ENCODE assay signal across 1 cellular context in genomic region chr9:114287763-114288232, GRCh38.
TF ChIP-seq lines count a peak whose summit lies in the region.

No MANE protein-coding gene starts in this region.

TF ChIP-seq in GM23338, 12 proteins besides CTCF, POLR2A, EP300 and RAD21 (continued from another document):
- TF ChIP-seq, protein P1, sequence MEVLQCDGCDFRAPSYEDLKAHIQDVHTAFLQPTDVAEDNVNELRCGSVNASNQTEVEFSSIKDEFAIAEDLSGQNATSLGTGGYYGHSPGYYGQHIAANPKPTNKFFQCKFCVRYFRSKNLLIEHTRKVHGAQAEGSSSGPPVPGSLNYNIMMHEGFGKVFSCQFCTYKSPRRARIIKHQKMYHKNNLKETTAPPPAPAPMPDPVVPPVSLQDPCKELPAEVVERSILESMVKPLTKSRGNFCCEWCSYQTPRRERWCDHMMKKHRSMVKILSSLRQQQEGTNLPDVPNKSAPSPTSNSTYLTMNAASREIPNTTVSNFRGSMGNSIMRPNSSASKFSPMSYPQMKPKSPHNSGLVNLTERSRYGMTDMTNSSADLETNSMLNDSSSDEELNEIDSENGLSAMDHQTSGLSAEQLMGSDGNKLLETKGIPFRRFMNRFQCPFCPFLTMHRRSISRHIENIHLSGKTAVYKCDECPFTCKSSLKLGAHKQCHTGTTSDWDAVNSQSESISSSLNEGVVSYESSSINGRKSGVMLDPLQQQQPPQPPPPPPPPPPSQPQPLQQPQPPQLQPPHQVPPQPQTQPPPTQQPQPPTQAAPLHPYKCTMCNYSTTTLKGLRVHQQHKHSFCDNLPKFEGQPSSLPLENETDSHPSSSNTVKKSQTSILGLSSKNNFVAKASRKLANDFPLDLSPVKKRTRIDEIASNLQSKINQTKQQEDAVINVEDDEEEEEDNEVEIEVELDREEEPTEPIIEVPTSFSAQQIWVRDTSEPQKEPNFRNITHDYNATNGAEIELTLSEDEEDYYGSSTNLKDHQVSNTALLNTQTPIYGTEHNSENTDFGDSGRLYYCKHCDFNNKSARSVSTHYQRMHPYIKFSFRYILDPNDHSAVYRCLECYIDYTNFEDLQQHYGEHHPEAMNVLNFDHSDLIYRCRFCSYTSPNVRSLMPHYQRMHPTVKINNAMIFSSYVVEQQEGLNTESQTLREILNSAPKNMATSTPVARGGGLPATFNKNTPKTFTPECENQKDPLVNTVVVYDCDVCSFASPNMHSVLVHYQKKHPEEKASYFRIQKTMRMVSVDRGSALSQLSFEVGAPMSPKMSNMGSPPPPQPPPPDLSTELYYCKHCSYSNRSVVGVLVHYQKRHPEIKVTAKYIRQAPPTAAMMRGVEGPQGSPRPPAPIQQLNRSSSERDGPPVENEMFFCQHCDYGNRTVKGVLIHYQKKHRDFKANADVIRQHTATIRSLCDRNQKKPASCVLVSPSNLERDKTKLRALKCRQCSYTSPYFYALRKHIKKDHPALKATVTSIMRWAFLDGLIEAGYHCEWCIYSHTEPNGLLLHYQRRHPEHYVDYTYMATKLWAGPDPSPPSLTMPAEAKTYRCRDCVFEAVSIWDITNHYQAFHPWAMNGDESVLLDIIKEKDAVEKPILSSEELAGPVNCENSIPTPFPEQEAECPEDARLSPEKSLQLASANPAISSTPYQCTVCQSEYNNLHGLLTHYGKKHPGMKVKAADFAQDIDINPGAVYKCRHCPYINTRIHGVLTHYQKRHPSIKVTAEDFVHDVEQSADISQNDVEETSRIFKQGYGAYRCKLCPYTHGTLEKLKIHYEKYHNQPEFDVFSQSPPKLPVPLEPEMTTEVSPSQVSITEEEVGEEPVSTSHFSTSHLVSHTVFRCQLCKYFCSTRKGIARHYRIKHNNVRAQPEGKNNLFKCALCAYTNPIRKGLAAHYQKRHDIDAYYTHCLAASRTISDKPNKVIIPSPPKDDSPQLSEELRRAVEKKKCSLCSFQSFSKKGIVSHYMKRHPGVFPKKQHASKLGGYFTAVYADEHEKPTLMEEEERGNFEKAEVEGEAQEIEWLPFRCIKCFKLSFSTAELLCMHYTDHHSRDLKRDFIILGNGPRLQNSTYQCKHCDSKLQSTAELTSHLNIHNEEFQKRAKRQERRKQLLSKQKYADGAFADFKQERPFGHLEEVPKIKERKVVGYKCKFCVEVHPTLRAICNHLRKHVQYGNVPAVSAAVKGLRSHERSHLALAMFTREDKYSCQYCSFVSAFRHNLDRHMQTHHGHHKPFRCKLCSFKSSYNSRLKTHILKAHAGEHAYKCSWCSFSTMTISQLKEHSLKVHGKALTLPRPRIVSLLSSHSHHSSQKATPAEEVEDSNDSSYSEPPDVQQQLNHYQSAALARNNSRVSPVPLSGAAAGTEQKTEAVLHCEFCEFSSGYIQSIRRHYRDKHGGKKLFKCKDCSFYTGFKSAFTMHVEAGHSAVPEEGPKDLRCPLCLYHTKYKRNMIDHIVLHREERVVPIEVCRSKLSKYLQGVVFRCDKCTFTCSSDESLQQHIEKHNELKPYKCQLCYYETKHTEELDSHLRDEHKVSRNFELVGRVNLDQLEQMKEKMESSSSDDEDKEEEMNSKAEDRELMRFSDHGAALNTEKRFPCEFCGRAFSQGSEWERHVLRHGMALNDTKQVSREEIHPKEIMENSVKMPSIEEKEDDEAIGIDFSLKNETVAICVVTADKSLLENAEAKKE (CRISPR knock-in tag; IDR thresholded peaks at IDR 0.05), result no peak
- TF ChIP-seq CREB1 (CRISPR knock-in tag; IDR thresholded peaks at IDR 0.05; ENCODE audit: low read depth) (no peak), POLR2AphosphoS5 (IDR thresholded peaks at IDR 0.05; ENCODE audit: low read depth) (no peak), ZNF331 (CRISPR knock-in tag; IDR thresholded peaks at IDR 0.05; ENCODE audit: low read depth) (no peak), NANOG (IDR thresholded peaks at IDR 0.05; ENCODE audit: borderline replicate concordance) (no peak), JUNB (IDR thresholded peaks at IDR 0.05; ENCODE audit: unreplicated experiment) (no peak), ZNF114 (CRISPR knock-in tag; IDR thresholded peaks at IDR 0.05) (no peak), STAT1 (IDR thresholded peaks at IDR 0.05; ENCODE audit: unreplicated experiment) (no peak), EZH2phosphoT487 (IDR thresholded peaks at IDR 0.05; ENCODE audit: unreplicated experiment) (no peak)
- TF ChIP-seq, protein P2, sequence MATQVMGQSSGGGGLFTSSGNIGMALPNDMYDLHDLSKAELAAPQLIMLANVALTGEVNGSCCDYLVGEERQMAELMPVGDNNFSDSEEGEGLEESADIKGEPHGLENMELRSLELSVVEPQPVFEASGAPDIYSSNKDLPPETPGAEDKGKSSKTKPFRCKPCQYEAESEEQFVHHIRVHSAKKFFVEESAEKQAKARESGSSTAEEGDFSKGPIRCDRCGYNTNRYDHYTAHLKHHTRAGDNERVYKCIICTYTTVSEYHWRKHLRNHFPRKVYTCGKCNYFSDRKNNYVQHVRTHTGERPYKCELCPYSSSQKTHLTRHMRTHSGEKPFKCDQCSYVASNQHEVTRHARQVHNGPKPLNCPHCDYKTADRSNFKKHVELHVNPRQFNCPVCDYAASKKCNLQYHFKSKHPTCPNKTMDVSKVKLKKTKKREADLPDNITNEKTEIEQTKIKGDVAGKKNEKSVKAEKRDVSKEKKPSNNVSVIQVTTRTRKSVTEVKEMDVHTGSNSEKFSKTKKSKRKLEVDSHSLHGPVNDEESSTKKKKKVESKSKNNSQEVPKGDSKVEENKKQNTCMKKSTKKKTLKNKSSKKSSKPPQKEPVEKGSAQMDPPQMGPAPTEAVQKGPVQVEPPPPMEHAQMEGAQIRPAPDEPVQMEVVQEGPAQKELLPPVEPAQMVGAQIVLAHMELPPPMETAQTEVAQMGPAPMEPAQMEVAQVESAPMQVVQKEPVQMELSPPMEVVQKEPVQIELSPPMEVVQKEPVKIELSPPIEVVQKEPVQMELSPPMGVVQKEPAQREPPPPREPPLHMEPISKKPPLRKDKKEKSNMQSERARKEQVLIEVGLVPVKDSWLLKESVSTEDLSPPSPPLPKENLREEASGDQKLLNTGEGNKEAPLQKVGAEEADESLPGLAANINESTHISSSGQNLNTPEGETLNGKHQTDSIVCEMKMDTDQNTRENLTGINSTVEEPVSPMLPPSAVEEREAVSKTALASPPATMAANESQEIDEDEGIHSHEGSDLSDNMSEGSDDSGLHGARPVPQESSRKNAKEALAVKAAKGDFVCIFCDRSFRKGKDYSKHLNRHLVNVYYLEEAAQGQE (IDR thresholded peaks at IDR 0.05; ENCODE audit: unreplicated experiment), result no peak
- TF ChIP-seq, protein P3, sequence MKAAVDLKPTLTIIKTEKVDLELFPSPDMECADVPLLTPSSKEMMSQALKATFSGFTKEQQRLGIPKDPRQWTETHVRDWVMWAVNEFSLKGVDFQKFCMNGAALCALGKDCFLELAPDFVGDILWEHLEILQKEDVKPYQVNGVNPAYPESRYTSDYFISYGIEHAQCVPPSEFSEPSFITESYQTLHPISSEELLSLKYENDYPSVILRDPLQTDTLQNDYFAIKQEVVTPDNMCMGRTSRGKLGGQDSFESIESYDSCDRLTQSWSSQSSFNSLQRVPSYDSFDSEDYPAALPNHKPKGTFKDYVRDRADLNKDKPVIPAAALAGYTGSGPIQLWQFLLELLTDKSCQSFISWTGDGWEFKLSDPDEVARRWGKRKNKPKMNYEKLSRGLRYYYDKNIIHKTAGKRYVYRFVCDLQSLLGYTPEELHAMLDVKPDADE (IDR thresholded peaks at IDR 0.05), result no peak
